7 cellular contexts compared by ENCODE assay signal in the genomic region with DNA sequence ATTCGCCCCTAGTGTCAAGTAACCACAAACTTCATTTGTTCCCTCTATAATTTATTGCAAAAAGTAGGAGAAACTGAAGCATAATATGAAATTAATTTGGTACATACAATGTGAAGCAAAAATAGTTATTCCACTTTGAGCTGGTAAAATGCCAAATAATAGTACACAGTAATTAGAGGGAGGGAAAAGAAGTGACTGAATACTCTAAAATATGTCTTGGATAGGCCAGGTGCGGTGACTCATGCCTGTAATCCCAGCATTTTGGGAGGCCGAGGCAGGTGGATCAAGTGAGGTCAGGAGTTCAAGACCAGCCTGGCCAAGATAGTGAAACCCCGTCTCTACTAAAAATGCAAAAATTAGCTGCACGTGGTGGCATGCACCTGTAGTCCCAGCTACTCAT. TPM values are rescaled to one million over a fixed set of nuclear protein-coding genes. Genes with fewer than 3 reads are reported as not detected.
DNase-seq lines count a peak whose midpoint lies in the region; ATAC-seq, FAIRE-seq and TF ChIP-seq lines count a peak whose summit lies in the region.
"Not testable (repeated sequence)": the region's sequence is repeated elsewhere in the genome, so short reads cannot be mapped to it uniquely, and the experiment has no call there.

No MANE protein-coding gene starts in this region.

- TF ChIP-seq CTCF in HCT116 (IDR thresholded peaks at IDR 0.05 in 2 of 3, conservative IDR thresholded peaks at IDR 0.05 in 1 of 3; ENCODE audit: borderline replicate concordance in 1 of 3, insufficient read depth in 1 of 3, low read depth in 2 of 3, low read length in 2 of 3); PC-3 (conservative IDR thresholded peaks at IDR 0.05; ENCODE audit: low read depth, low read length); K562 (IDR thresholded peaks at IDR 0.05 in 2 of 3, conservative IDR thresholded peaks at IDR 0.05 in 1 of 3; ENCODE audit: insufficient read depth in 2 of 3, low read depth in 1 of 3, low read length in 3 of 3); bronchial epithelial cell (IDR thresholded peaks at IDR 0.05; ENCODE audit: insufficient read depth, low read length, severe bottlenecking); foreskin keratinocyte (conservative IDR thresholded peaks at IDR 0.05): not testable (repeated sequence)

- not testable (repeated sequence) for DNase-seq in HCT116 (ENCODE audit: low read depth, low spot score); K562 (ENCODE audit: extremely low read depth in 1 of 4, low spot score in 3 of 4)
- DNase-seq in NCI-H226 (peak; percentile 10), PC-3 (peak; percentile 15), bronchial epithelial cell (ENCODE audit: low read depth) (peak; percentile 15), foreskin keratinocyte (peak in 1 of 2 donors; percentile 34)

- in situ Hi-C loops in K562 (cut with MboI): not testable (repeated sequence)

- not testable (repeated sequence) for H2AFZ ChIP-seq in HCT116 (ENCODE audit: low read depth, low read length, poor library complexity, severe bottlenecking); PC-3 (ENCODE audit: low read length); K562 (ENCODE audit: low read depth, low read length)

- H3K79me2 ChIP-seq in HCT116 (ENCODE audit: insufficient read depth, low read length) (peaks cover 10% of the 10 kb centered on the region), K562 (ENCODE audit: control insufficient read depth, insufficient read depth, low read length) (peaks cover 39% of the 10 kb centered on the region)
- not testable (repeated sequence) for H3K79me2 ChIP-seq in PC-3 (ENCODE audit: low read length)

- not testable (repeated sequence) for H3K36me3 ChIP-seq in HCT116 (ENCODE audit: control insufficient read depth in 1 of 2, insufficient read depth in 2 of 2, low read length in 2 of 2); PC-3 (ENCODE audit: low read depth, low read length); bronchial epithelial cell (ENCODE audit: control insufficient read depth, insufficient read depth, low read length)
- H3K36me3 ChIP-seq in K562 (ENCODE audit: control insufficient read depth, insufficient read depth, low read length): peaks cover 53% of the 10 kb centered on the region

- H3K9ac ChIP-seq in HCT116 (ENCODE audit: low read length); PC-3 (ENCODE audit: low read length); K562 (ENCODE audit: insufficient read depth in 1 of 2, low read depth in 2 of 2, low read length in 2 of 2): not testable (repeated sequence)

- peaks cover 22 to 37% of the 10 kb centered on the region in 2 experiments for H3K4me1 ChIP-seq in HCT116 (ENCODE audit: control insufficient read depth in 1 of 2, insufficient read depth in 2 of 2, low read length in 2 of 2)
- H3K4me1 ChIP-seq in PC-3 (ENCODE audit: insufficient read depth, low read length): peaks cover 23% of the 10 kb centered on the region
- H3K4me1 ChIP-seq in K562 (replicated peaks in 1 of 2; ENCODE audit: control insufficient read depth in 2 of 2, insufficient read depth in 2 of 2, low read length in 2 of 2): not testable (repeated sequence)
- peaks cover 24% of the 10 kb centered on the region for H3K4me1 ChIP-seq in foreskin keratinocyte

- 54% methylated on average over 5 of the region's 5 CpGs for WGBS in K562 (ENCODE audit: insufficient coverage, low coverage, missing lambda C conversion rate)

- not testable (repeated sequence) for TF ChIP-seq EP300 in Ishikawa (IDR thresholded peaks at IDR 0.05; ENCODE audit: borderline replicate concordance); K562 (IDR thresholded peaks at IDR 0.05; ENCODE audit: low read length)

- not testable (repeated sequence) for H3F3A ChIP-seq in PC-3 (ENCODE audit: low read length, unreplicated experiment)

- TF ChIP-seq POLR2A in HCT116 (IDR thresholded peaks at IDR 0.05; ENCODE audit: borderline replicate concordance, extremely low read depth, insufficient read depth, insufficient read length); K562 (conservative IDR thresholded peaks at IDR 0.05): not testable (repeated sequence)

- H3K9me2 ChIP-seq in HCT116 (ENCODE audit: insufficient read depth); PC-3 (replicated peaks; ENCODE audit: low read length): not testable (repeated sequence)

- RAD21 ChIA-PET in HCT116 (lab: Charles Lee; ENCODE audit: low non-redundant PET in 1 of 2, low total read pairs in 2 of 2, uncharacterized antibody in 2 of 2, unreplicated experiment in 2 of 2): not testable (repeated sequence)

- H3K27ac ChIP-seq in HCT116 (ENCODE audit: low read depth, low read length): peak overlapping the region; percentile 18; the same call in 1 of the 2 replicates
- H3K27ac ChIP-seq in PC-3 (ENCODE audit: low read length); K562 (ENCODE audit: extremely low read depth, low read depth, low read length); foreskin keratinocyte: not testable (repeated sequence)

- not testable (repeated sequence) for H3K9me1 ChIP-seq in K562 (ENCODE audit: control insufficient read depth, insufficient read depth, low read length)

- intact Hi-C loops in HCT116 (cut with micrococcal nuclease); PC-3 (cut with micrococcal nuclease); K562 (cut with micrococcal nuclease): not testable (repeated sequence)

- CTCF ChIA-PET in HCT116 (lab: Charles Lee); PC-3 (lab: Charles Lee); K562 (lab: Yijun Ruan, JAX; ENCODE audit: low intra/inter-chr PET ratio): not testable (repeated sequence)

- not testable (repeated sequence) for FAIRE-seq in K562 (lab: Jason Lieb, UNC); bronchial epithelial cell (lab: Jason Lieb, UNC)

- H4K20me1 ChIP-seq in HCT116 (ENCODE audit: insufficient read depth); PC-3 (ENCODE audit: low read length); K562 (replicated peaks; ENCODE audit: control insufficient read depth, insufficient read depth, low read length): not testable (repeated sequence)

- POLR2A ChIA-PET in HCT116 (lab: Charles Lee); PC-3 (lab: Charles Lee; ENCODE audit: unreplicated experiment): not testable (repeated sequence)
- POLR2A ChIA-PET in K562 (lab: Yijun Ruan, JAX): interaction anchor here (0.6 kb wide), 1 partner anchor 13 kb away, joined by 4 read pairs; no protein-coding TSS in a partner anchor

- H3K27me3 ChIP-seq in HCT116 (ENCODE audit: insufficient read depth, low read length); PC-3 (ENCODE audit: low read length); K562 (ENCODE audit: control insufficient read depth in 2 of 2, insufficient read depth in 2 of 2, low read length in 2 of 2); bronchial epithelial cell (ENCODE audit: control insufficient read depth, insufficient read depth, low read length); foreskin keratinocyte: not testable (repeated sequence)

- BruUV-seq in HCT116 (replicated peaks; lab: Mats Ljungman, UMichigan); PC-3 (replicated peaks; lab: Mats Ljungman, UMichigan); K562 (replicated peaks; lab: Mats Ljungman, UMichigan): not testable (repeated sequence)

- H3K4me3 ChIP-seq in HCT116 (replicated peaks in 1 of 2; ENCODE audit: low read depth in 1 of 2, low read length in 2 of 2); PC-3 (ENCODE audit: low read length); K562; bronchial epithelial cell (ENCODE audit: low read depth, low read length): not testable (repeated sequence)

- ATAC-seq in HCT116: peak; percentile 76
- ATAC-seq in PC-3, K562: not testable (repeated sequence)
- peak; percentile 46 for ATAC-seq in foreskin keratinocyte

- TF ChIP-seq RAD21 in HCT116 (IDR thresholded peaks at IDR 0.05; ENCODE audit: low read depth); Ishikawa (IDR thresholded peaks at IDR 0.05; ENCODE audit: low read depth); K562 (CRISPR knock-in tag; conservative IDR thresholded peaks at IDR 0.05 in 1 of 2, IDR thresholded peaks at IDR 0.05 in 1 of 2): not testable (repeated sequence)

- H3K4me2 ChIP-seq in HCT116 (ENCODE audit: low read length): peak overlapping the region; percentile 38; the same call in 1 of the 2 replicates
- not testable (repeated sequence) for H3K4me2 ChIP-seq in PC-3 (ENCODE audit: low read length); K562 (ENCODE audit: insufficient read depth, low read length)

- not testable (repeated sequence) for H3K9me3 ChIP-seq in HCT116 (ENCODE audit: control insufficient read depth in 1 of 2, insufficient read depth in 1 of 2, low read depth in 1 of 2, low read length in 2 of 2); PC-3 (ENCODE audit: low read length); K562 (replicated peaks; ENCODE audit: control insufficient read depth, insufficient read depth, low read depth, low read length)

RNA-seq across cellular contexts. Expression of gene ELOVL6, which starts 41.2 kb away (rescaled TPM):
- total RNA-seq in HCT116 (2021; ENCODE audit: unreplicated experiment) (38.7 TPM), PC-3 (2014; rRNA removed) (2.2 and 4.4 TPM in 2 replicates), K562 (2014; rRNA removed) (18.3 and 18.4 TPM in 2 replicates), K562 (2014; rRNA removed; fragmentation: Illumina TruSeq; extraction: Trizol) (51.0 and 56.5 TPM in 2 replicates), K562 (2015; rRNA removed; fragmentation: Illumina TruSeq; extraction: Trizol) (34.0 and 36.4 TPM in 2 replicates), K562 (2021) (50.4 and 55.0 TPM in 2 replicates), bronchial epithelial cell (6.8 and 9.2 TPM in 2 replicates), foreskin keratinocyte (60.6 and 69.4 TPM in 2 replicates)
- polyA plus RNA-seq in HCT116 (2012): 21.2 and 24.6 TPM in 2 replicates
- 35.9 and 91.6 TPM in 2 replicates for total RNA-seq in K562 (2011; cell fraction: chromatin; rRNA removed; ENCODE audit: low replicate concordance)
- 22.5 and 58.2 TPM in 2 replicates for total RNA-seq in K562 (2011; cell fraction: nucleolus; rRNA removed)
- 57.6 and 78.6 TPM in 2 replicates for total RNA-seq in K562 (2011; cell fraction: nucleoplasm; rRNA removed)
- polyA plus RNA-seq in K562 (2011; rRNA removed) (72.9 and 81.1 TPM in 2 replicates), K562 (2014; fragmentation: Illumina TruSeq; extraction: Trizol) (58.8 and 82.6 TPM in 2 replicates), K562 (2014; fragmentation: Nextera tagmentation; extraction: Ambion mirVana) (10 to 100 TPM; 30.9 to 31.0 TPM), K562 (2014; rRNA removed) (46.0 and 77.8 TPM in 2 replicates), foreskin keratinocyte (31.4 and 43.4 TPM in 2 replicates)
- 21.1 and 30.4 TPM in 2 replicates for polyA plus RNA-seq in K562 (2011; cell fraction: cytosol; rRNA removed)
- 29.4 and 50.1 TPM in 2 replicates for polyA plus RNA-seq in K562 (2011; cell fraction: nucleus; rRNA removed)
- polyA plus RNA-seq in K562 (2012): 31.1 and 56.7 TPM in 2 replicates
- polyA minus RNA-seq in K562 (2011; rRNA and poly(A)+ RNA removed): 66.7 and 67.9 TPM in 2 replicates
- 18.6 and 21.9 TPM in 2 replicates for polyA minus RNA-seq in K562 (2011; cell fraction: cytosol; rRNA and poly(A)+ RNA removed)
- 19.7 and 20.5 TPM in 2 replicates for polyA minus RNA-seq in K562 (2011; cell fraction: nucleus; rRNA and poly(A)+ RNA removed)
